ENCODE assay signal across 29 cellular contexts in the genomic region with DNA sequence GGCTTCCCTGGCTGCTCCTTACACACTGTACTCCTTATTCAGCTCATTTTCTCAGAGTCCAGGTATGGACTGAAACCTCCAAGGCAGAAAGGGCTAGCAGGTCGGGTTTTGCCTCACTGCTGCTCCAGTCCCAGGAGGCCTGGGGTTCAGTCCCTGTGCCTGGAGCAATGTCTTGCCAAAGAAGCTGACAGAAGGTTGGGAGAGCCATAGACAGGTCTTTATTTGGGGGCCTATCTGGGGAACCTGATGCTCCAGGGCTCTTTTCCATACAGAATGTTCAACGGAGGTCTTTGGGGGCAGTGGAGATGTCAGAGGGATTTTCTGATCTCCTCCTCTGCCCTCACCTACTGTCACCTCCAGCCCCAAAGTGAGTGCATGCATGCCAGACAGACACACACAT. TPM values are rescaled to one million over a fixed set of nuclear protein-coding genes. Genes with fewer than 3 reads are reported as not detected.
"Had no signal": no experiment of that assay in that cellular context is flagged by ENCODE, and none has a peak within 500 bp of the region (broad histone marks: within the 10 kb centered on the region; RNA-seq: fewer than 3 reads in every experiment).

No MANE protein-coding gene starts in this region.

- DNase-seq: activated CD4-positive, alpha-beta T cell treated with anti-CD3 and anti-CD28 coated beads, Interleukin-2, amount 10 ng/mL, durations not matched to agents 7 days and 5 days; activated CD4-positive, CD25-positive, alpha-beta regulatory T cell treated with anti-CD3 and anti-CD28 coated beads, Interleukin-2, amount 50 U/mL, for 72 hours; activated CD8-positive, alpha-beta T cell treated with anti-CD3 and anti-CD28 coated beads for 36 hours; activated naive CD4-positive, alpha-beta T cell treated with Interleukin-2 at 50 U/mL for 16 hours; activated naive CD8-positive, alpha-beta T cell treated with anti-CD3 and anti-CD28 coated beads for 36 hours; activated T-cell treated with anti-CD3 and anti-CD28 coated beads, Interleukin-2, amount 50 U/mL, for 4 hours; dorsolateral prefrontal cortex; effector memory CD8-positive, alpha-beta T cell; heart left ventricle; islet precursor cell; left colon; lower lobe of right lung; natural killer cell; nucleus accumbens; posterior cingulate gyrus; sigmoid colon; stimulated activated CD4-positive, alpha-beta T cell treated with anti-CD3 and anti-CD28 coated beads, Interleukin-15, amount 100 ng/mL, for 24 hours; stimulated activated naive B cell treated with anti-CD40 and anti-IgM and Interleukin-4, amounts not matched to agents 10 μg/mL and 1 μg/mL and 100 μg/mL, for 72 hours; transverse colon had no signal

- H3K36me3 ChIP-seq: colonic mucosa, transverse colon had no signal

- H3K9me3 Mint-ChIP-seq: activated CD4-positive, alpha-beta T cell treated with anti-CD3 and anti-CD28 coated beads, Interleukin-2, amount 10 ng/mL, durations not matched to agents 7 days and 5 days; activated CD8-positive, alpha-beta T cell treated with anti-CD3 and anti-CD28 coated beads for 36 hours; activated naive CD8-positive, alpha-beta T cell treated with anti-CD3 and anti-CD28 coated beads for 36 hours; activated T-cell treated with anti-CD3 and anti-CD28 coated beads, Interleukin-2, amount 50 U/mL, for 4 hours; effector memory CD8-positive, alpha-beta T cell; mesothelial cell of epicardium; natural killer cell; stimulated activated naive B cell treated with anti-CD40 and anti-IgM and Interleukin-4, amounts not matched to agents 10 μg/mL and 1 μg/mL and 100 μg/mL, for 72 hours; T-helper 2 cell treated with Interferon-gamma antibody and Interleukin-4, amounts not matched to agents 5 μg/mL and 100 μg/mL, for 36 hours had no signal

- FAIRE-seq: astrocyte, endothelial cell of umbilical vein had no signal

- H3K9me3 ChIP-seq: colonic mucosa, gastroesophageal sphincter, heart left ventricle, lower lobe of right lung, sigmoid colon, transverse colon, vagina had no signal

- H3K27me3 Mint-ChIP-seq: activated CD4-positive, alpha-beta T cell treated with anti-CD3 and anti-CD28 coated beads, Interleukin-2, amount 10 ng/mL, durations not matched to agents 7 days and 5 days; activated CD8-positive, alpha-beta T cell treated with anti-CD3 and anti-CD28 coated beads for 36 hours; activated naive CD8-positive, alpha-beta T cell treated with anti-CD3 and anti-CD28 coated beads for 36 hours; effector memory CD8-positive, alpha-beta T cell; stimulated activated naive B cell treated with anti-CD40 and anti-IgM and Interleukin-4, amounts not matched to agents 10 μg/mL and 1 μg/mL and 100 μg/mL, for 72 hours had no signal

- ATAC-seq: activated CD8-positive, alpha-beta T cell treated with anti-CD3 and anti-CD28 coated beads for 36 hours; activated T-cell treated with anti-CD3 and anti-CD28 coated beads, Interleukin-2, amount 50 U/mL, for 4 hours; effector memory CD8-positive, alpha-beta T cell; esophagus mucosa; gastroesophageal sphincter; heart left ventricle; left colon; lower lobe of right lung; natural killer cell; stimulated activated naive B cell treated with anti-CD40 and anti-IgM and Interleukin-4, amounts not matched to agents 10 μg/mL and 1 μg/mL and 100 μg/mL, for 72 hours had no signal

- H3K4me1 ChIP-seq: colonic mucosa had no signal

- H3K4me2 ChIP-seq: smooth muscle cell had no signal

- H3K27ac ChIP-seq: colonic mucosa, lower lobe of right lung, sigmoid colon, transverse colon, vagina, VCaP had no signal

- H3K27me3 ChIP-seq: colonic mucosa, dorsolateral prefrontal cortex, gastroesophageal sphincter, heart left ventricle, sigmoid colon, transverse colon, vagina had no signal

- H3K4me3 ChIP-seq: colonic mucosa, dorsolateral prefrontal cortex, gastroesophageal sphincter, heart left ventricle, lower lobe of right lung, sigmoid colon, smooth muscle cell, transverse colon, vagina had no signal

- H3K27ac Mint-ChIP-seq: activated CD4-positive, alpha-beta T cell treated with anti-CD3 and anti-CD28 coated beads, Interleukin-2, amount 10 ng/mL, durations not matched to agents 7 days and 5 days; activated CD8-positive, alpha-beta T cell treated with anti-CD3 and anti-CD28 coated beads for 36 hours; activated naive CD8-positive, alpha-beta T cell treated with anti-CD3 and anti-CD28 coated beads for 36 hours; effector memory CD8-positive, alpha-beta T cell; mesothelial cell of epicardium; natural killer cell; stimulated activated naive B cell treated with anti-CD40 and anti-IgM and Interleukin-4, amounts not matched to agents 10 μg/mL and 1 μg/mL and 100 μg/mL, for 72 hours; T-helper 2 cell treated with Interferon-gamma antibody and Interleukin-4, amounts not matched to agents 5 μg/mL and 100 μg/mL, for 36 hours had no signal

- H3K4me3 Mint-ChIP-seq: activated CD4-positive, alpha-beta T cell treated with anti-CD3 and anti-CD28 coated beads, Interleukin-2, amount 10 ng/mL, durations not matched to agents 7 days and 5 days; activated CD8-positive, alpha-beta T cell treated with anti-CD3 and anti-CD28 coated beads for 36 hours; activated naive CD8-positive, alpha-beta T cell treated with anti-CD3 and anti-CD28 coated beads for 36 hours; activated T-cell treated with anti-CD3 and anti-CD28 coated beads, Interleukin-2, amount 50 U/mL, for 4 hours; effector memory CD8-positive, alpha-beta T cell; mesothelial cell of epicardium; natural killer cell; stimulated activated naive B cell treated with anti-CD40 and anti-IgM and Interleukin-4, amounts not matched to agents 10 μg/mL and 1 μg/mL and 100 μg/mL, for 72 hours; T-helper 2 cell treated with Interferon-gamma antibody and Interleukin-4, amounts not matched to agents 5 μg/mL and 100 μg/mL, for 36 hours had no signal

- H3K36me3 Mint-ChIP-seq: activated naive CD8-positive, alpha-beta T cell treated with anti-CD3 and anti-CD28 coated beads for 36 hours; mesothelial cell of epicardium; natural killer cell had no signal

RNA-seq across cellular contexts. Expression of gene INKA2, which starts 12.9 kb away (rescaled TPM):
- total RNA-seq: smooth muscle cell had no signal
